ENCODE assay signal across 16 cellular contexts in the genomic region with DNA sequence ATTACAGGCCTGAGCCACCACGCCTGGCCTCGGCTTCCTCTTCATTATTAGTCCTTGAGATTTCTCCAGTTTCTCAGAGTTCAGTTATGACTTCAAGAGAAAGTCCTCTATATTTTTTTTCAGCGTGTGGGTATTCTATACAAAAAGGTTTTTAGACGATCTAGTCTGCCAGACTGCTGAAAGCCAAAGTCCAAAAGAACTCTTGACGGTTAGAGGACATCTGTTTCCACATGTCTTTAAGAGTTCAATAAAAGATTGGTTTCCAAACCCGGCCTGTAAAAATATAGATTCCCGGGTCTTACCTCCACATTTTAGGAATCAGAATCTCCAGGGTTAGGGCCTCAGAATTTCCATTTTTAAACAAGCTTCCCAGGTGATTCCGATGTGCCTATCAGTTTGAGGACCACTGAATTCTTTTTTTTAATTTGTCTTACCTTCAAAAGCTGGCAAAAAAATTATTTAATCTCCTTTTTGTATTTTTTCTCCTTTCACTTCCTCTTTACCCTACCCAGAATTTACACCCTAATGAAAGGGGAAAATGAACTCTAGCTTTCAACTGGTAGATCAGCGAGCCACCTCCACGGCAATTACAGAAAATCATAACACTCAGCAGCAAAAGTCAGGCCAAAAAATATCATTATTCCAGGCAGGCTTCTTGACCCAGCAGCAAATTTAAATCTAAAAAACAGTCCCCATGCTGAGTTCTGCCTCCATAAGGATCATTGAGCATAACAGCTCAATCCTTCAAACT. TPM values are rescaled to one million over a fixed set of nuclear protein-coding genes. Genes with fewer than 3 reads are reported as not detected.
DNase-seq lines count a peak whose midpoint lies in the region; ATAC-seq and TF ChIP-seq lines count a peak whose summit lies in the region.
"Had no signal": no experiment of that assay in that cellular context is flagged by ENCODE, and none has a peak within 500 bp of the region (broad histone marks: within the 10 kb centered on the region; RNA-seq: fewer than 3 reads in every experiment).

No MANE protein-coding gene starts in this region.

- H3K9me3 Mint-ChIP-seq in GM23338 (peaks cover 8% of the 10 kb centered on the region), memory B cell (peaks cover 1% of the 10 kb centered on the region)

- H3K18ac ChIP-seq in mesendoderm (ENCODE audit: low read length), result no peak overlapping the region

- H2BK5ac ChIP-seq in mesendoderm (ENCODE audit: low read length), result no peak overlapping the region

- no peak overlapping the region for H2AFZ ChIP-seq in GM23338

- WGBS in mesendoderm (ENCODE audit: extremely low coverage, insufficient coverage, low lambda C conversion rate), result no CpG with 5 or more reads among the region's 10 CpGs
- 75% methylated on average over 10 of the region's 10 CpGs for WGBS in prostate gland

- H3F3A ChIP-seq in DOHH2 (ENCODE audit: control insufficient read depth, insufficient read depth) (no peaks in the 10 kb centered on the region), GM23338 (replicated peaks; ENCODE audit: low read depth) (no peaks in the 10 kb centered on the region)

- no peak overlapping the region for H4K5ac ChIP-seq in mesendoderm (ENCODE audit: low read length)

- peaks cover 16% of the 10 kb centered on the region for H3K79me2 ChIP-seq in DOHH2 (ENCODE audit: control insufficient read depth, low read length)
- H3K79me2 ChIP-seq in GM23338 (replicated peaks; ENCODE audit: insufficient read depth), result peaks cover 95% of the 10 kb centered on the region
- H3K79me2 ChIP-seq in mesendoderm (ENCODE audit: control insufficient read depth, insufficient read depth, low read length), result peaks cover 15% of the 10 kb centered on the region

- H4K20me1 ChIP-seq in DOHH2 (ENCODE audit: control insufficient read depth, insufficient read depth, low read depth, low read length) (no peaks in the 10 kb centered on the region; the same call in 1 of the 2 replicates), GM23338 (replicated peaks; ENCODE audit: insufficient read depth) (peaks cover 12% of the 10 kb centered on the region)

- H3K9me2 ChIP-seq in DOHH2 (replicated peaks; ENCODE audit: control insufficient read depth, low read length) (no peaks in the 10 kb centered on the region), GM23338 (ENCODE audit: insufficient read depth) (no peaks in the 10 kb centered on the region)

- H3K4me1 Mint-ChIP-seq in GM23338 (peaks cover 20% of the 10 kb centered on the region), memory B cell (peaks cover 36% of the 10 kb centered on the region)
- H3K4me1 Mint-ChIP-seq: activated CD8-positive, alpha-beta memory T cell treated with anti-CD3 and anti-CD28 coated beads, Interleukin-2, amount 10 ng/mL, durations not matched to agents 7 days and 5 days had no signal

- H3K36me3 ChIP-seq in DOHH2 (ENCODE audit: control insufficient read depth, low read length) (no peaks in the 10 kb centered on the region), GM23338 (ENCODE audit: insufficient read depth) (peaks cover 6% of the 10 kb centered on the region; the same call in 1 of the 2 replicates), mesendoderm (ENCODE audit: control insufficient read depth, insufficient read depth, low read length) (no peaks in the 10 kb centered on the region), gastrocnemius medialis (no peaks in the 10 kb centered on the region), prostate gland (no peaks in the 10 kb centered on the region)
- H3K36me3 ChIP-seq: colonic mucosa had no signal

- H3K23ac ChIP-seq in mesendoderm (ENCODE audit: low read length), result no peak overlapping the region

- H2AK5ac ChIP-seq in mesendoderm (ENCODE audit: low read length), result no peak overlapping the region

- H3K27me3 ChIP-seq in DOHH2 (ENCODE audit: control insufficient read depth, low read length), result no peaks in the 10 kb centered on the region
- no peaks in the 10 kb centered on the region for H3K27me3 ChIP-seq in GM23338 (ENCODE audit: insufficient read depth)
- no peaks in the 10 kb centered on the region for H3K27me3 ChIP-seq in mesendoderm (ENCODE audit: insufficient read depth, low read length, poor library complexity)
- H3K27me3 ChIP-seq in gastrocnemius medialis, result no peaks in the 10 kb centered on the region
- no peaks in the 10 kb centered on the region for H3K27me3 ChIP-seq in prostate gland (replicated peaks; ENCODE audit: insufficient read depth)
- H3K27me3 ChIP-seq: colonic mucosa had no signal

- H3K4me1 ChIP-seq in DOHH2 (ENCODE audit: control insufficient read depth, low read length) (peaks cover 8% of the 10 kb centered on the region), GM23338 (ENCODE audit: insufficient read depth) (no peaks in the 10 kb centered on the region; the same call in 1 of the 2 replicates), mesendoderm (ENCODE audit: control insufficient read depth, low read depth, low read length) (peaks cover 3% of the 10 kb centered on the region), gastrocnemius medialis (peaks cover 0 to 7% of the 10 kb centered on the region in 2 donors), prostate gland (replicated peaks) (peaks cover 6% of the 10 kb centered on the region)
- H3K4me1 ChIP-seq: colonic mucosa had no signal

- H3K4me3 ChIP-seq in DOHH2 (ENCODE audit: low read length) (no peak overlapping the region), GM23338 (no peak overlapping the region), mesendoderm (ENCODE audit: low read length) (no peak overlapping the region), gastrocnemius medialis (no peak overlapping the region), prostate gland (no peak overlapping the region)
- H3K4me3 ChIP-seq: colonic mucosa had no signal

- ATAC-seq in GM23338 (no peak), memory B cell (ENCODE audit: low read depth) (peak; percentile 91), gastrocnemius medialis (no peak), HG03045 (IDR thresholded peaks at IDR 0.05; ENCODE audit: unreplicated experiment) (no peak)
- ATAC-seq: activated CD8-positive, alpha-beta memory T cell treated with anti-CD3 and anti-CD28 coated beads, Interleukin-2, amount 10 ng/mL, durations not matched to agents 7 days and 5 days had no signal

- in situ Hi-C loops in gastrocnemius medialis (cut with MboI; ENCODE audit: low sequenced_read_pairs in 4 of 4), result no loop called here

- H3K4me3 Mint-ChIP-seq in GM23338 (no peak overlapping the region), memory B cell (peak overlapping the region; percentile 57)
- H3K4me3 Mint-ChIP-seq: activated CD8-positive, alpha-beta memory T cell treated with anti-CD3 and anti-CD28 coated beads, Interleukin-2, amount 10 ng/mL, durations not matched to agents 7 days and 5 days had no signal

- H2BK120ac ChIP-seq in mesendoderm (ENCODE audit: low read depth, low read length), result no peak overlapping the region

- TF ChIP-seq CTCF in DOHH2 (IDR thresholded peaks at IDR 0.05; ENCODE audit: low read depth, low read length, poor library complexity, severe bottlenecking), result no peak
- TF ChIP-seq CTCF in GM23338 (conservative IDR thresholded peaks at IDR 0.05; ENCODE audit: low read depth in 2 of 2), result no peak
- no peak for TF ChIP-seq CTCF in gastrocnemius medialis (IDR thresholded peaks at IDR 0.05 in 4 of 5, conservative IDR thresholded peaks at IDR 0.05 in 1 of 5)
- no peak for TF ChIP-seq CTCF in prostate gland (IDR thresholded peaks at IDR 0.05)

- H3K27ac ChIP-seq in DOHH2 (ENCODE audit: low read depth, low read length), result no peak overlapping the region
- H3K27ac ChIP-seq in GM23338 (ENCODE audit: low read depth), result no peak overlapping the region
- H3K27ac ChIP-seq in mesendoderm (ENCODE audit: low read depth, low read length), result no peak overlapping the region
- no peak overlapping the region for H3K27ac ChIP-seq in gastrocnemius medialis
- H3K27ac ChIP-seq in prostate gland, result no peak overlapping the region
- H3K27ac ChIP-seq: colonic mucosa had no signal

- H2BK15ac ChIP-seq in mesendoderm (replicated peaks; ENCODE audit: low read depth), result no peak overlapping the region

- H4K8ac ChIP-seq in mesendoderm (ENCODE audit: low read depth, low read length), result no peak overlapping the region

- H3K4ac ChIP-seq in mesendoderm (ENCODE audit: low read depth, low read length), result no peak overlapping the region

- no peak for DNase-seq in GM23338 (ENCODE audit: low spot score)
- DNase-seq in NOMO-1 treated with dmso at 0.1 percent for 144 hours (lab: John Stamatoyannopoulos, UW; ENCODE audit: unreplicated experiment), result peak; percentile 5
- DNase-seq in memory B cell (ENCODE audit: low spot score in 2 of 2), result no peak
- DNase-seq in mesendoderm, result no peak
- no peak for DNase-seq in gastrocnemius medialis
- DNase-seq in prostate gland (ENCODE audit: low spot score), result no peak
- DNase-seq: ACHN; activated CD4-positive, CD25-positive, alpha-beta regulatory T cell; activated CD8-positive, alpha-beta memory T cell treated with anti-CD3 and anti-CD28 coated beads, Interleukin-2, amount 10 ng/mL, durations not matched to agents 7 days and 5 days; activated gamma-delta T cell treated with Interleukin-2 at 50 U/mL for 16 hours; colonic mucosa; NCI-H2029 treated with DMSO at 0.1 percent for 48 hours; NCI-H526 treated with DMSO at 0.1 percent for 48 hours; stimulated activated naive CD4-positive, alpha-beta T cell had no signal

- TF ChIP-seq POLR2A in gastrocnemius medialis (IDR thresholded peaks at IDR 0.05), result no peak
- TF ChIP-seq POLR2A in prostate gland (IDR thresholded peaks at IDR 0.05), result no peak

- peak overlapping the region; percentile 26; the same call in 1 of the 2 replicates for H3K4me2 ChIP-seq in DOHH2 (ENCODE audit: low read length)
- H3K4me2 ChIP-seq in GM23338, result no peak overlapping the region
- H3K4me2 ChIP-seq in mesendoderm (ENCODE audit: low read length), result no peak overlapping the region

- H3K36me3 Mint-ChIP-seq in GM23338 (ENCODE audit: low read depth) (peaks cover 22% of the 10 kb centered on the region), memory B cell (peaks cover 7% of the 10 kb centered on the region)

- H3K9me3 ChIP-seq in DOHH2 (ENCODE audit: control insufficient read depth, insufficient read depth, low read length) (no peaks in the 10 kb centered on the region), gastrocnemius medialis (no peaks in the 10 kb centered on the region), prostate gland (no peaks in the 10 kb centered on the region)
- H3K9me3 ChIP-seq: colonic mucosa had no signal

- H3K9ac ChIP-seq in mesendoderm (ENCODE audit: low read length), result no peak overlapping the region

- intact Hi-C loops in gastrocnemius medialis (cut with DNase I; ENCODE audit: low total_unique reads), result no loop called here
- intact Hi-C loops in prostate gland (cut with DNase I), result no loop called here

- peaks cover 4% of the 10 kb centered on the region for H3K27me3 Mint-ChIP-seq in GM23338 (ENCODE audit: insufficient read depth, low read depth, poor library complexity)
- H3K27me3 Mint-ChIP-seq in memory B cell, result no peaks in the 10 kb centered on the region
- H3K27me3 Mint-ChIP-seq: activated CD8-positive, alpha-beta memory T cell treated with anti-CD3 and anti-CD28 coated beads, Interleukin-2, amount 10 ng/mL, durations not matched to agents 7 days and 5 days had no signal

- H3K56ac ChIP-seq in mesendoderm (ENCODE audit: low read length), result no peak overlapping the region

- H3K27ac Mint-ChIP-seq in GM23338, result peak overlapping the region; percentile 45; the same call in 1 of the 2 replicates
- H3K27ac Mint-ChIP-seq in memory B cell, result peak overlapping the region; percentile 19
- H3K27ac Mint-ChIP-seq: activated CD8-positive, alpha-beta memory T cell treated with anti-CD3 and anti-CD28 coated beads, Interleukin-2, amount 10 ng/mL, durations not matched to agents 7 days and 5 days had no signal

- H3K79me1 ChIP-seq in mesendoderm (ENCODE audit: low read length), result peaks cover 9% of the 10 kb centered on the region

RNA-seq across cellular contexts. Expression of gene NT5DC3, which starts 8.8 kb away (rescaled TPM):
- total RNA-seq in GM23338 (2014; rRNA removed; shearing (Covaris generic)), result 10.2 and 12.5 TPM in 2 replicates
- polyA plus RNA-seq in GM23338 (2016; fragmentation: Nextera tagmentation; extraction: Ambion mirVana), result 2.2 and 2.5 TPM in 2 replicates
- 3.4 TPM for polyA plus RNA-seq in mesendoderm (2013, experiment 1 of 2)
- polyA plus RNA-seq in mesendoderm (2013, experiment 2 of 2), result 3.0 TPM
- total RNA-seq in gastrocnemius medialis (10 to 100 TPM in 3 of 4 donors, 1 to 10 TPM in 1; 8.8 to 18.7 (median 13.9) TPM), prostate gland (10 to 100 TPM; 12.4 to 29.7 TPM)
